ENCODE assay signal across 10 cellular contexts in the genomic region with DNA sequence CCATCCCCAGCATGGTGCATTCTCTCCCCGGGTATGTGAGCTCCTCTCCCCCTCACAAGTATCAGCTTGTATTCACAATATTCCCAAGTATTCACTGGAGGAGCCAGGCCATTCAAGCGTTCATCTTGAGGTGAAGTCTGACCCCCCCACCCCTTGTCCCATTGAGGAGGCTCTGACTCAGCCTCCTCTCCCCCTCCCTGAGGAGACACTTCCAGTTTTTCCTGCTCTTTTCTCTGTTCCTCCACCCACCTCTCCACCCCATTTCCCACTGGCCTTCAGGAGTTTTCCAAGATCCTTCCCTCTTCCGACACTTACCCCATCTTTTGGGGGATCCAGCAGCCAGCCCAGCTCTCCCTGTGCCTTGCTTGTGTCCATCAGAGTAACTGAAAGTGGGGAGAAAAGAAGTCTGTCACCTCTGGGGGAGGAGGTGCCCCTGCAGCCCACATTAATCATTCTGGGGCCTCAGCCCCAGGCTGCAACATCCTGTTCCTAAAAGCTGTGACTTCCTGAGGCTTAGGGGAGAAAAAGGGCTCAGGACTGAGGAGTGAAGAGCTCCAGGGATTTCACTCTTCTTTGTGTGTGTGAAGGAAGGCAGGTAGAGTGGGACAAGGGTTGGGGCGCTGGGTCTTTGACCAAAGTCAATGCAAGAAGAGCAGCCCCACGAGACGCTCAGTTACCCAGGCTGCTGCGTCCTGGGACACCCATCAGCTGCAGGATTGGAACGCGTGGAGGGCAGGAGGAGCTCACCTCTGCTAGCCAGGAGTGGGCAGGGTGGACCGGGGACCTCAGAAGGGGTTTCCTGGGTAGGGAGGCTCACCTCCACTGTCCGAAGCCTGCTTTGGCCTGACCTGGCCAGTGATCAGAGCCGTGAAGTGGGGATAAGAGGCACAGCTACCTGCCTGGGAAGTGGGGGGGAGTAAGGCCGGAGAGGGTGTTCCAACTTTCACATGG. TPM values are rescaled to one million over a fixed set of nuclear protein-coding genes. Genes with fewer than 3 reads are reported as not detected.
DNase-seq lines count a peak whose midpoint lies in the region; ATAC-seq and TF ChIP-seq lines count a peak whose summit lies in the region.
"Had no signal": no experiment of that assay in that cellular context is flagged by ENCODE, and none has a peak within 500 bp of the region (broad histone marks: within the 10 kb centered on the region; RNA-seq: fewer than 3 reads in every experiment).

No MANE protein-coding gene starts in this region.

- TF ChIP-seq CTCF in activated B cell treated with CpG ODN at 0.5 μM for 24 hours (IDR thresholded peaks at IDR 0.05) (no peak), GM13976 (IDR thresholded peaks at IDR 0.05; ENCODE audit: borderline replicate concordance, control extremely low read depth, extremely low read depth, insufficient read depth, missing control alignments) (no peak), osteocyte (IDR thresholded peaks at IDR 0.05) (no peak)

- CTCF ChIA-PET in activated B cell treated with CpG ODN at 0.5 μM for 24 hours (lab: Charles Lee): interaction anchor here (2.5 to 3.4 kb wide), 3 partner anchors 9 to 167 kb away, joined by 9 to 19 read pairs (median 11); a partner anchor contains a TSS

- H3K27me3 ChIP-seq in iPS DF 6.9 (ENCODE audit: control insufficient read depth, insufficient read depth, low read length): no peaks in the 10 kb centered on the region

- H3K36me3 Mint-ChIP-seq in IgD-negative memory B cell (no peaks in the 10 kb centered on the region), activated B cell treated with CpG ODN at 0.5 μM for 24 hours (ENCODE audit: low read depth) (no peaks in the 10 kb centered on the region), osteocyte (ENCODE audit: unreplicated experiment) (no peaks in the 10 kb centered on the region)
- H3K36me3 Mint-ChIP-seq in stimulated activated effector memory CD8-positive, alpha-beta T cell treated with anti-CD3 and anti-CD28 coated beads, Interleukin-12 subunit alpha, Interleukin-12 subunit beta, amount 100 ng/mL, for 72 hours: peaks cover 7% of the 10 kb centered on the region

- no peaks in the 10 kb centered on the region for H3K9me3 Mint-ChIP-seq in IgD-negative memory B cell
- H3K9me3 Mint-ChIP-seq in activated B cell treated with CpG ODN at 0.5 μM for 24 hours: no peaks in the 10 kb centered on the region
- H3K9me3 Mint-ChIP-seq in stimulated activated effector memory CD8-positive, alpha-beta T cell treated with anti-CD3 and anti-CD28 coated beads, Interleukin-12 subunit alpha, Interleukin-12 subunit beta, amount 100 ng/mL, for 72 hours: no peaks in the 10 kb centered on the region
- H3K9me3 Mint-ChIP-seq in osteocyte (ENCODE audit: unreplicated experiment): no peaks in the 10 kb centered on the region

- peak; percentile 19 for ATAC-seq in activated B cell treated with CpG ODN at 0.5 μM for 24 hours (ENCODE audit: low read depth)
- peak; percentile 80 for ATAC-seq in stimulated activated effector memory CD8-positive, alpha-beta T cell treated with anti-CD3 and anti-CD28 coated beads, Interleukin-12 subunit alpha, Interleukin-12 subunit beta, amount 100 ng/mL, for 72 hours

- no peaks in the 10 kb centered on the region for H3K9me3 ChIP-seq in iPS DF 6.9 (ENCODE audit: control insufficient read depth, insufficient read depth, low read length)

- H3K27ac Mint-ChIP-seq in IgD-negative memory B cell: peak overlapping the region in 1 of 3 donors; percentile 2
- no peak overlapping the region for H3K27ac Mint-ChIP-seq in activated B cell treated with CpG ODN at 0.5 μM for 24 hours
- H3K27ac Mint-ChIP-seq in stimulated activated effector memory CD8-positive, alpha-beta T cell treated with anti-CD3 and anti-CD28 coated beads, Interleukin-12 subunit alpha, Interleukin-12 subunit beta, amount 100 ng/mL, for 72 hours: peak overlapping the region; percentile 78
- H3K27ac Mint-ChIP-seq in osteocyte (ENCODE audit: unreplicated experiment): no peak overlapping the region

- H3K36me3 ChIP-seq in iPS DF 6.9 (ENCODE audit: control insufficient read depth, insufficient read depth, low read length): peaks cover 9% of the 10 kb centered on the region; the same call in 1 of the 2 replicates

- no peak overlapping the region for H3K27ac ChIP-seq in iPS DF 6.9 (ENCODE audit: low read length)

- H3K4me3 Mint-ChIP-seq in IgD-negative memory B cell (peak overlapping the region; percentile 30 to 84 (median 80)), activated B cell treated with CpG ODN at 0.5 μM for 24 hours (no peak overlapping the region), osteocyte (ENCODE audit: unreplicated experiment) (no peak overlapping the region)
- H3K4me3 Mint-ChIP-seq in stimulated activated effector memory CD8-positive, alpha-beta T cell treated with anti-CD3 and anti-CD28 coated beads, Interleukin-12 subunit alpha, Interleukin-12 subunit beta, amount 100 ng/mL, for 72 hours: peak overlapping the region; percentile 83

- peak overlapping the region; percentile 74 for H3K4me3 ChIP-seq in iPS DF 6.9 (ENCODE audit: low read length)

- in situ Hi-C loops in GM13976 (cut with MboI; ENCODE audit: low sequenced_read_pairs, unreplicated experiment): loop anchor here (25.0 kb wide), 1 partner anchor 170 kb away; no protein-coding TSS in a partner anchor

- peaks cover 23 to 30% (median 24%) of the 10 kb centered on the region in 3 donors for H3K4me1 Mint-ChIP-seq in IgD-negative memory B cell
- H3K4me1 Mint-ChIP-seq in activated B cell treated with CpG ODN at 0.5 μM for 24 hours: peaks cover 29% of the 10 kb centered on the region
- peaks cover 36% of the 10 kb centered on the region for H3K4me1 Mint-ChIP-seq in stimulated activated effector memory CD8-positive, alpha-beta T cell treated with anti-CD3 and anti-CD28 coated beads, Interleukin-12 subunit alpha, Interleukin-12 subunit beta, amount 100 ng/mL, for 72 hours
- H3K4me1 Mint-ChIP-seq in osteocyte (ENCODE audit: unreplicated experiment): peaks cover 17% of the 10 kb centered on the region

- peaks cover 20% of the 10 kb centered on the region for H3K4me1 ChIP-seq in iPS DF 6.9 (ENCODE audit: control insufficient read depth, insufficient read depth, low read length)

- POLR2A ChIA-PET in activated B cell treated with CpG ODN at 0.5 μM for 24 hours (lab: Charles Lee): interaction anchor here (0.6 to 0.9 kb wide), 3 partner anchors 8 to 136 kb away, joined by 3 to 6 read pairs (median 3); no protein-coding TSS in a partner anchor

- DNase-seq in activated B cell treated with CpG ODN at 0.5 μM for 24 hours: no peak
- DNase-seq in iPS DF 6.9 (ENCODE audit: low read depth, low spot score): no peak
- no peak for DNase-seq in stimulated activated effector memory CD8-positive, alpha-beta T cell treated with anti-CD3 and anti-CD28 coated beads, Interleukin-12 subunit alpha, Interleukin-12 subunit beta, amount 100 ng/mL, for 72 hours (ENCODE audit: low spot score in 2 of 2)
- no peak for DNase-seq in hippocampal formation (lab: John Stamatoyannopoulos, UW)
- DNase-seq in GM13976 (ENCODE audit: low spot score): no peak
- DNase-seq in osteocyte (ENCODE audit: extremely low spot score, unreplicated experiment): no peak
- DNase-seq in NCI-H524 treated with DMSO at 0.1 percent for 48 hours (lab: John Stamatoyannopoulos, UW): no peak
- DNase-seq: stimulated activated CD4-positive, alpha-beta T cell treated with anti-CD3 and anti-CD28 coated beads, Interleukin-4, amount 100 ng/mL, for 1 hour had no signal

- no CpG with 5 or more reads among the region's 13 CpGs for WGBS in iPS DF 6.9 (ENCODE audit: insufficient coverage, insufficient read length)

- intact Hi-C loops in activated B cell treated with CpG ODN at 0.5 μM for 24 hours (cut with micrococcal nuclease): loop anchor here (2.0 to 5.0 kb wide), 3 partner anchors 27 to 167 kb away; a partner anchor contains a TSS

- H3K27me3 Mint-ChIP-seq in IgD-negative memory B cell (peaks cover 23% of the 10 kb centered on the region), activated B cell treated with CpG ODN at 0.5 μM for 24 hours (peaks cover 27% of the 10 kb centered on the region), osteocyte (ENCODE audit: unreplicated experiment) (peaks cover 20% of the 10 kb centered on the region)

RNA-seq across cellular contexts. Expression of a gene that starts 1.1 kb away (rescaled TPM):
- 0.80 TPM for polyA plus RNA-seq in IgD-negative memory B cell
- total RNA-seq in activated B cell treated with CpG ODN at 0.5 μM for 24 hours (not detected in 2 replicates), osteocyte (not detected in 2 replicates)
- total RNA-seq: NCI-H460 had no signal

RNA-seq across cellular contexts. Expression of a gene that starts 26.4 kb away (rescaled TPM):
- polyA plus RNA-seq in IgD-negative memory B cell: 51.3 TPM
- total RNA-seq in activated B cell treated with CpG ODN at 0.5 μM for 24 hours: 87.5 and 101 TPM in 2 replicates
- total RNA-seq in osteocyte: 370 and 412 TPM in 2 replicates

RNA-seq across cellular contexts. Expression of a gene that starts 35.7 kb away (rescaled TPM):
- polyA plus RNA-seq in IgD-negative memory B cell: not detected
- not detected in 2 replicates for total RNA-seq in activated B cell treated with CpG ODN at 0.5 μM for 24 hours
- not detected in 2 replicates for total RNA-seq in osteocyte
- total RNA-seq: NCI-H460 had no signal

RNA-seq across cellular contexts. Expression of a gene that starts 45.1 kb away (rescaled TPM):
- 0.38 TPM for polyA plus RNA-seq in IgD-negative memory B cell
- total RNA-seq in activated B cell treated with CpG ODN at 0.5 μM for 24 hours (not detected in 2 replicates), osteocyte (17.0 and 18.4 TPM in 2 replicates)

Comparison
In these comparisons a context has a peak if more than half of its experiments do, and no peak if none do; other contexts are left out.
1. H3K4me3 Mint-ChIP-seq: peak in IgD-negative memory B cell (4 of 4) and stimulated activated effector memory CD8-positive, alpha-beta T cell treated with anti-CD3 and anti-CD28 coated beads, Interleukin-12 subunit alpha, Interleukin-12 subunit beta, amount 100 ng/mL, for 72 hours (single experiment); none in activated B cell treated with CpG ODN at 0.5 μM for 24 hours (single experiment) and osteocyte (single experiment).